Comparison of ENCODE assay signal across 23 cellular contexts in the genomic region with DNA sequence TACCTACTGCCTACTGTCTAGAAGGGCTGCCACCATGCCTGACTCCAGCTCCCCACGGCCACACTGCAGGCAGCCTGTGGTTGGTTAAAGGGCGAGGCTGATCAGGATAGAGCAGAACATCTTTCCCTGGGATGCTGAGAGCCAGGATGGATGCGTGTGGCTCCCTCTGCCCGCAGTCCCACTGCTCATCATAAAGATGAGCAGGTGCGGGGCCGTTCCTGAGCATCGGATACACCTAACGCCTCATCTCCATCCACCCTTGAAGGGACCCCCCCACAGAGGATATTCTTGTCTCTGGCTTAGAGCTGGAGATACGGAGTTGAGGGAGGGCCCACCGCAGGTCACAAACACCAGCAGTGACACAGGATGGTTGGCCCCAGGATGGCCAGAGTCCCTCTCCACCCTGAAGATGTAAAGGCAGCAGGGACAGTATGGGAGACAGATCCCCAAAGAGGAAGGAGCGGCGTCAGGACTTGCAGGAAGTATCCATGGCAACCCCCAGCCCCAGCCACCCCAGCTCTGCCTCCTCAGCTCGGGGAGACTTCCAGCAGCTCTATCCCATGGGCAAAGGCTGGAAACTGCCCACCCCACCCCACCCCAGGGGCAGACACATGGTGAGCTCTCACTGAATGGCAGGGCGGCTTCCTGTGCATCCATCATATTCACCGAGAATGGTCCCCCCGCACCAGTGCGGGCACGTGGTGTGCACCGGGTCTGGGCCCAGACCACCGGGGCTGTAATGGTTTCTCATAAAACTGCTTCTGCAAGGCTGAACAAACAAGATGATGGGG. TPM values are rescaled to one million over a fixed set of nuclear protein-coding genes. Genes with fewer than 3 reads are reported as not detected.
"Had no signal": no experiment of that assay in that cellular context is flagged by ENCODE, and none has a peak within 500 bp of the region (broad histone marks: within the 10 kb centered on the region; RNA-seq: fewer than 3 reads in every experiment).

No MANE protein-coding gene starts in this region.

- ATAC-seq: activated T-cell treated with anti-CD3 and anti-CD28 coated beads, Interleukin-2, amount 50 U/mL, for 72 hours; esophagus mucosa; left colon; naive thymus-derived CD8-positive, alpha-beta T cell; right cardiac atrium; stimulated activated naive CD8-positive, alpha-beta T cell treated with anti-CD3 and anti-CD28 coated beads, Interleukin-15, amount 100 ng/mL, for 72 hours had no signal

- DNase-seq: activated CD4-positive, alpha-beta T cell treated with anti-CD3 and anti-CD28 coated beads for 4 hours; activated CD4-positive, alpha-beta T cell treated with anti-CD3 and anti-CD28 coated beads, Interleukin-2, amount 50 U/mL, for 4 hours; activated effector memory CD4-positive, alpha-beta T cell treated with Interleukin-2 at 50 U/mL for 16 hours; activated naive CD4-positive, alpha-beta T cell treated with Interleukin-2 at 50 U/mL for 16 hours; activated T-cell treated with anti-CD3 and anti-CD28 coated beads for 4 hours; activated T-cell treated with anti-CD3 and anti-CD28 coated beads, Interleukin-2, amount 50 U/mL, for 72 hours; brain microvascular endothelial cell; central memory CD4-positive, alpha-beta T cell; foreskin fibroblast; hypothalamus; immature natural killer cell; kidney; left colon; midbrain; occipital lobe; right cardiac atrium; stimulated activated CD4-positive, alpha-beta T cell treated with anti-CD3 and anti-CD28 coated beads, Interleukin-4, amount 100 ng/mL, for 1 hour; stimulated activated naive CD8-positive, alpha-beta T cell treated with anti-CD3 and anti-CD28 coated beads, Interleukin-15, amount 100 ng/mL, for 72 hours; T-helper 1 cell; upper lobe of left lung had no signal

- H3K27me3 ChIP-seq: brain microvascular endothelial cell, vagina had no signal

- H3K4me3 ChIP-seq: upper lobe of left lung, vagina had no signal

- H3K36me3 ChIP-seq: brain microvascular endothelial cell, upper lobe of left lung, vagina had no signal

- H3K27ac ChIP-seq: brain microvascular endothelial cell, upper lobe of left lung, vagina had no signal

RNA-seq across cellular contexts. Expression of gene PPP2R2C, which starts 19.3 kb away (rescaled TPM):
- total RNA-seq: activated T-cell treated with anti-CD3 and anti-CD28 coated beads, Interleukin-2, amount 50 U/mL, for 72 hours; naive thymus-derived CD8-positive, alpha-beta T cell had no signal
